In genomic region chr2:231409773-231410172, GRCh38 we compare ENCODE assay signal across 15 cellular contexts. TPM values are rescaled to one million over a fixed set of nuclear protein-coding genes. Genes with fewer than 3 reads are reported as not detected.
"Had no signal": no experiment of that assay in that cellular context is flagged by ENCODE, and none has a peak within 500 bp of the region (broad histone marks: within the 10 kb centered on the region; RNA-seq: fewer than 3 reads in every experiment).

No MANE protein-coding gene starts in this region.

- FAIRE-seq: keratinocyte had no signal

- H3K27ac Mint-ChIP-seq: activated B cell treated with CpG ODN at 0.5 μM for 24 hours; activated CD8-positive, alpha-beta T cell treated with anti-CD3 and anti-CD28 coated beads, Interleukin-2, amount 10 ng/mL, durations not matched to agents 7 days and 5 days; activated naive CD8-positive, alpha-beta T cell; dendritic cell treated with granulocyte-macrophage colony-stimulating factor and Interleukin-4, amounts not matched to agents 40 ng/mL and 50 ng/mL, for 4 days had no signal

- H3K4me3 Mint-ChIP-seq: activated B cell treated with CpG ODN at 0.5 μM for 24 hours; activated CD8-positive, alpha-beta T cell treated with anti-CD3 and anti-CD28 coated beads, Interleukin-2, amount 10 ng/mL, durations not matched to agents 7 days and 5 days; activated naive CD8-positive, alpha-beta T cell; dendritic cell treated with granulocyte-macrophage colony-stimulating factor and Interleukin-4, amounts not matched to agents 40 ng/mL and 50 ng/mL, for 4 days; type B pancreatic cell had no signal

- DNase-seq: activated B cell treated with CpG ODN at 0.5 μM for 24 hours; activated CD8-positive, alpha-beta memory T cell treated with anti-CD3 and anti-CD28 coated beads, Interleukin-2, amount 50 U/mL, for 4 hours; activated CD8-positive, alpha-beta T cell treated with anti-CD3 and anti-CD28 coated beads, Interleukin-2, amount 10 ng/mL, durations not matched to agents 7 days and 5 days; activated effector memory CD4-positive, alpha-beta T cell treated with anti-CD3 and anti-CD28 coated beads, Interleukin-2, amount 50 U/mL, for 16 hours; amygdala; left ventricle myocardium inferior; stimulated activated CD4-positive, alpha-beta T cell treated with anti-CD3 and anti-CD28 coated beads, Interleukin-4, amount 100 ng/mL, for 24 hours; stimulated activated naive CD4-positive, alpha-beta T cell; substantia nigra; T-helper 2 cell had no signal

- H3K9me3 Mint-ChIP-seq: type B pancreatic cell had no signal

- H3K36me3 Mint-ChIP-seq: type B pancreatic cell had no signal

- H3K36me3 ChIP-seq: left ventricle myocardium inferior had no signal

- ATAC-seq: activated CD8-positive, alpha-beta T cell treated with anti-CD3 and anti-CD28 coated beads, Interleukin-2, amount 10 ng/mL, durations not matched to agents 7 days and 5 days had no signal

- H3K27ac ChIP-seq: left ventricle myocardium inferior, skin epidermis had no signal

- H3K4me3 ChIP-seq: left ventricle myocardium inferior, skin epidermis had no signal

RNA-seq across cellular contexts. Expression of gene B3GNT7, which starts 14.3 kb away (rescaled TPM):
- polyA plus RNA-seq: keratinocyte had no signal
